8 cellular contexts compared by ENCODE assay signal in genomic region chr1:27602510-27603319, GRCh38. TPM values are rescaled to one million over a fixed set of nuclear protein-coding genes. Genes with fewer than 3 reads are reported as not detected.
A peak's percentile ranks its signal among the peaks of the same experiment; 100 is the strongest.
DNase-seq lines count a peak whose midpoint lies in the region; ATAC-seq and TF ChIP-seq lines count a peak whose summit lies in the region.

No MANE protein-coding gene starts in this region.

- H3K27ac Mint-ChIP-seq in IgD-negative memory B cell = peak overlapping the region in 2 of 3 donors; percentile 85 to 93
- H3K27ac Mint-ChIP-seq in activated T-helper 17 cell treated with anti-CD3 and anti-CD28 coated beads, Interleukin-2, amount 50 U/mL, for 72 hours = peak overlapping the region; percentile 69
- H3K27ac Mint-ChIP-seq in neural crest cell (ENCODE audit: unreplicated experiment) = peak overlapping the region; percentile 71

- DNase-seq in COLO668 (lab: John Stamatoyannopoulos, UW; ENCODE audit: unreplicated experiment) (peak; percentile 81), fibroblast of villous mesenchyme (ENCODE audit: low read depth) (peak; percentile 57), neural crest cell (ENCODE audit: low read depth, low spot score) (no peak), SKM-1 (lab: John Stamatoyannopoulos, UW; ENCODE audit: unreplicated experiment) (no peak), DMS153 treated with DMSO at 0.1 percent for 48 hours (lab: John Stamatoyannopoulos, UW; ENCODE audit: unreplicated experiment) (no peak)

- H3K4me3 Mint-ChIP-seq in IgD-negative memory B cell = peak overlapping the region; percentile 79 to 91 (median 89)
- H3K4me3 Mint-ChIP-seq in activated T-helper 17 cell treated with anti-CD3 and anti-CD28 coated beads, Interleukin-2, amount 50 U/mL, for 72 hours = peak overlapping the region; percentile 83
- H3K4me3 Mint-ChIP-seq in neural crest cell = peak overlapping the region; percentile 97

- H3K9me3 Mint-ChIP-seq in IgD-negative memory B cell (no peaks in the 10 kb centered on the region), neural crest cell (no peaks in the 10 kb centered on the region)
- no peaks in the 10 kb centered on the region for H3K9me3 Mint-ChIP-seq in activated T-helper 17 cell treated with anti-CD3 and anti-CD28 coated beads, Interleukin-2, amount 50 U/mL, for 72 hours

- H3K4me1 Mint-ChIP-seq in IgD-negative memory B cell = peaks cover 31 to 43% (median 33%) of the 10 kb centered on the region in 3 donors
- peaks cover 31% of the 10 kb centered on the region for H3K4me1 Mint-ChIP-seq in activated T-helper 17 cell treated with anti-CD3 and anti-CD28 coated beads, Interleukin-2, amount 50 U/mL, for 72 hours
- H3K4me1 Mint-ChIP-seq in neural crest cell = peaks cover 35% of the 10 kb centered on the region

- H3K4me3 ChIP-seq in fibroblast of villous mesenchyme (ENCODE audit: low read depth, low read length) = peak overlapping the region; percentile 99

- ATAC-seq in activated T-helper 17 cell treated with anti-CD3 and anti-CD28 coated beads, Interleukin-2, amount 50 U/mL, for 72 hours (replicated peaks) = no peak
- no peak for ATAC-seq in HG02610 (IDR thresholded peaks at IDR 0.05; ENCODE audit: unreplicated experiment)

- H3K27me3 Mint-ChIP-seq in IgD-negative memory B cell = no peaks in the 10 kb centered on the region
- H3K27me3 Mint-ChIP-seq in activated T-helper 17 cell treated with anti-CD3 and anti-CD28 coated beads, Interleukin-2, amount 50 U/mL, for 72 hours = no peaks in the 10 kb centered on the region
- H3K27me3 Mint-ChIP-seq in neural crest cell (ENCODE audit: low read depth) = peaks cover 2% of the 10 kb centered on the region

- no peaks in the 10 kb centered on the region for H3K36me3 Mint-ChIP-seq in IgD-negative memory B cell
- H3K36me3 Mint-ChIP-seq in activated T-helper 17 cell treated with anti-CD3 and anti-CD28 coated beads, Interleukin-2, amount 50 U/mL, for 72 hours (ENCODE audit: low read depth) = no peaks in the 10 kb centered on the region
- no peaks in the 10 kb centered on the region for H3K36me3 Mint-ChIP-seq in neural crest cell (ENCODE audit: low read depth)

- no peak for TF ChIP-seq CTCF in fibroblast of villous mesenchyme (IDR thresholded peaks at IDR 0.05; ENCODE audit: insufficient read depth, low read depth, low read length)
- TF ChIP-seq CTCF in neural crest cell (conservative IDR thresholded peaks at IDR 0.05) = no peak

RNA-seq across cellular contexts. Expression of gene AHDC1, which starts 1.2 kb away (rescaled TPM):
- 1.1 TPM for polyA plus RNA-seq in IgD-negative memory B cell
- total RNA-seq in activated T-helper 17 cell treated with anti-CD3 and anti-CD28 coated beads, Interleukin-2, amount 50 U/mL, for 72 hours = 10 to 100 TPM; 13.3 to 22.3 TPM
- total RNA-seq in fibroblast of villous mesenchyme = 17.1 and 22.5 TPM in 2 replicates
- total RNA-seq in neural crest cell = 50.1 and 54.8 TPM in 2 replicates

RNA-seq across cellular contexts. Expression of gene FGR, which starts 32.3 kb away (rescaled TPM):
- polyA plus RNA-seq in IgD-negative memory B cell = 72.0 TPM
- total RNA-seq in activated T-helper 17 cell treated with anti-CD3 and anti-CD28 coated beads, Interleukin-2, amount 50 U/mL, for 72 hours = 1 to 10 TPM in 1 of 2 donors, not detected in 1; 1.2 TPM
- total RNA-seq in fibroblast of villous mesenchyme = not detected in 2 replicates
- total RNA-seq in neural crest cell = not detected in 2 replicates

Comparison
In these comparisons a context has a peak if more than half of its experiments do, and no peak if none do; other contexts are left out.
1. DNase-seq: peak in COLO668 (single experiment) and fibroblast of villous mesenchyme (single experiment); none in neural crest cell (single experiment), SKM-1 (single experiment) and DMS153 treated with DMSO at 0.1 percent for 48 hours (single experiment).
2. Peak in every context shown above with its lines, with median percentiles within 50 percentile points of each other: H3K27ac Mint-ChIP-seq and H3K4me3 Mint-ChIP-seq.